Comparison of ENCODE assay signal across 11 cellular contexts in genomic region chr15:95326689-95327525, GRCh38.
DNase-seq lines count a peak whose midpoint lies in the region; ATAC-seq lines count a peak whose summit lies in the region.
"Had no signal": no experiment of that assay in that cellular context is flagged by ENCODE, and none has a peak within 500 bp of the region (broad histone marks: within the 10 kb centered on the region; RNA-seq: fewer than 3 reads in every experiment).

No MANE protein-coding gene starts in this region.

- ATAC-seq in left lobe of liver: peak; percentile 17
- no peak for ATAC-seq in HG03469 (IDR thresholded peaks at IDR 0.05; ENCODE audit: unreplicated experiment)

- DNase-seq in NCI-H2081 (lab: John Stamatoyannopoulos, UW) (peak; percentile 38 to 81), NCI-H2081 treated with DMSO at 0.1 percent for 48 hours (lab: John Stamatoyannopoulos, UW) (no peak), dermis microvascular lymphatic vessel endothelial cell (ENCODE audit: low read depth in 2 of 2) (peak; percentile 57 to 79), left lobe of liver (ENCODE audit: low spot score) (no peak), substantia nigra (lab: John Stamatoyannopoulos, UW) (no peak), C1 segment of cervical spinal cord (lab: John Stamatoyannopoulos, UW) (no peak), cortex of kidney (lab: John Stamatoyannopoulos, UW) (no peak)
- DNase-seq: ACHN, activated B cell treated with CpG ODN at 0.5 μM for 24 hours had no signal

- H3K27ac ChIP-seq in substantia nigra (ENCODE audit: low read depth, low read length, poor library complexity, severe bottlenecking): peak overlapping the region; percentile 22
- H3K27ac ChIP-seq: epithelial cell of prostate had no signal

Comparison
In these comparisons a context has a peak if more than half of its experiments do, and no peak if none do; other contexts are left out.
1. DNase-seq: peak in NCI-H2081 (2 of 2) and dermis microvascular lymphatic vessel endothelial cell (2 of 2); none in NCI-H2081 treated with DMSO at 0.1 percent for 48 hours (single experiment), left lobe of liver (single experiment), substantia nigra (0 of 49), C1 segment of cervical spinal cord (0 of 14) and cortex of kidney (single experiment).